ENCODE assay signal across 6 cellular contexts in the genomic region with DNA sequence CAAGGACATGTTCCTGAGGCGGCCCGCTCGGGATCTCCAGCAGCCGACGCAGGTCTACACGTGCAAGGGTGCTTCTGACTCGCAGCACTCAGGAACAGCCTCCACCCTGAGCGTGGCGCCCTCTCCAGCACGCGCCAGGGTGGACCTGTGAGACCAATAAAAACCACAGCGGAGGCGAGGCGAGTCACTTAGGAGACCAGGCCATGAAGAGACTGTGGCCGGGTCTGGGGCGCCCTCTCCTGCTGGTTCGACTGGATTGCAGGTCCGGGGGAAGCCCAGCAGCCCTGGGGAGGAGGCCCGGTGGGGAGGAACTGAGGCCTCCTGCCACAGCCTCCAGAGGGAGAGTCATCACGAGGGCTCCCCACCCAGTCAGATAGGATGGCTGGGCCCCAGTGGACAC. TPM values are rescaled to one million over a fixed set of nuclear protein-coding genes. Genes with fewer than 3 reads are reported as not detected.
DNase-seq lines count a peak whose midpoint lies in the region; ATAC-seq lines count a peak whose summit lies in the region.
"Not testable (repeated sequence)": the region's sequence is repeated elsewhere in the genome, so short reads cannot be mapped to it uniquely, and the experiment has no call there.

No MANE protein-coding gene starts in this region.

- H3K36me3 Mint-ChIP-seq in activated T-helper 17 cell treated with anti-CD3 and anti-CD28 coated beads, Interleukin-2, amount 50 U/mL, for 72 hours (ENCODE audit: low read depth); stimulated activated naive B cell treated with anti-CD40 and anti-IgM and Interleukin-4, amounts not matched to agents 10 μg/mL and 1 μg/mL and 100 μg/mL, for 72 hours: not testable (repeated sequence)

- H3K4me3 Mint-ChIP-seq in activated T-helper 17 cell treated with anti-CD3 and anti-CD28 coated beads, Interleukin-2, amount 50 U/mL, for 72 hours; stimulated activated naive B cell treated with anti-CD40 and anti-IgM and Interleukin-4, amounts not matched to agents 10 μg/mL and 1 μg/mL and 100 μg/mL, for 72 hours: not testable (repeated sequence)

- not testable (repeated sequence) for H3K27me3 Mint-ChIP-seq in activated T-helper 17 cell treated with anti-CD3 and anti-CD28 coated beads, Interleukin-2, amount 50 U/mL, for 72 hours; stimulated activated naive B cell treated with anti-CD40 and anti-IgM and Interleukin-4, amounts not matched to agents 10 μg/mL and 1 μg/mL and 100 μg/mL, for 72 hours

- not testable (repeated sequence) for DNase-seq in left ventricle myocardium superior; stimulated activated naive B cell treated with anti-CD40 and anti-IgM and Interleukin-4, amounts not matched to agents 10 μg/mL and 1 μg/mL and 100 μg/mL, for 72 hours

- H3K9me3 Mint-ChIP-seq in activated T-helper 17 cell treated with anti-CD3 and anti-CD28 coated beads, Interleukin-2, amount 50 U/mL, for 72 hours; stimulated activated naive B cell treated with anti-CD40 and anti-IgM and Interleukin-4, amounts not matched to agents 10 μg/mL and 1 μg/mL and 100 μg/mL, for 72 hours: not testable (repeated sequence)

- intact Hi-C loops in left ventricle myocardium superior (cut with micrococcal nuclease) = not testable (repeated sequence)

- not testable (repeated sequence) for H3K4me1 Mint-ChIP-seq in activated T-helper 17 cell treated with anti-CD3 and anti-CD28 coated beads, Interleukin-2, amount 50 U/mL, for 72 hours
- peaks cover 2 to 15% of the 10 kb centered on the region in 2 donors for H3K4me1 Mint-ChIP-seq in stimulated activated naive B cell treated with anti-CD40 and anti-IgM and Interleukin-4, amounts not matched to agents 10 μg/mL and 1 μg/mL and 100 μg/mL, for 72 hours

- ATAC-seq in GM18511 (IDR thresholded peaks at IDR 0.05; ENCODE audit: unreplicated experiment) (peak; percentile 42), GM21723 (IDR thresholded peaks at IDR 0.05; ENCODE audit: unreplicated experiment) (peak; percentile 37), HG03442 (IDR thresholded peaks at IDR 0.05; ENCODE audit: unreplicated experiment) (peak; percentile 27), left ventricle myocardium superior (peak; percentile 30)
- peak; percentile 53 for ATAC-seq in activated T-helper 17 cell treated with anti-CD3 and anti-CD28 coated beads, Interleukin-2, amount 50 U/mL, for 72 hours (replicated peaks)
- peak; percentile 35 to 39 for ATAC-seq in stimulated activated naive B cell treated with anti-CD40 and anti-IgM and Interleukin-4, amounts not matched to agents 10 μg/mL and 1 μg/mL and 100 μg/mL, for 72 hours (replicated peaks)

- not testable (repeated sequence) for H3K27ac Mint-ChIP-seq in activated T-helper 17 cell treated with anti-CD3 and anti-CD28 coated beads, Interleukin-2, amount 50 U/mL, for 72 hours; stimulated activated naive B cell treated with anti-CD40 and anti-IgM and Interleukin-4, amounts not matched to agents 10 μg/mL and 1 μg/mL and 100 μg/mL, for 72 hours

RNA-seq across cellular contexts. Expression of gene EMD, which starts 9.0 kb away (rescaled TPM):
- total RNA-seq in activated T-helper 17 cell treated with anti-CD3 and anti-CD28 coated beads, Interleukin-2, amount 50 U/mL, for 72 hours = 10 to 100 TPM; 86.5 to 87.5 TPM
- total RNA-seq in left ventricle myocardium superior = 51.3 TPM

RNA-seq across cellular contexts. Expression of gene RPL10, which starts 10.1 kb away (rescaled TPM):
- 1,000 to 10,000 TPM; 1,604 to 1,651 TPM for total RNA-seq in activated T-helper 17 cell treated with anti-CD3 and anti-CD28 coated beads, Interleukin-2, amount 50 U/mL, for 72 hours
- 1,898 TPM for total RNA-seq in left ventricle myocardium superior

RNA-seq across cellular contexts. Expression of gene FLNA, which starts 13.7 kb away (rescaled TPM):
- 1,000 to 10,000 TPM; 1,274 to 1,383 TPM for total RNA-seq in activated T-helper 17 cell treated with anti-CD3 and anti-CD28 coated beads, Interleukin-2, amount 50 U/mL, for 72 hours
- 228 TPM for total RNA-seq in left ventricle myocardium superior

RNA-seq across cellular contexts. Expression of gene DNASE1L1, which starts 21.0 kb away (rescaled TPM):
- 10 to 100 TPM; 13.9 to 16.7 TPM for total RNA-seq in activated T-helper 17 cell treated with anti-CD3 and anti-CD28 coated beads, Interleukin-2, amount 50 U/mL, for 72 hours
- 58.7 TPM for total RNA-seq in left ventricle myocardium superior

RNA-seq across cellular contexts. Expression of gene TAFAZZIN, which starts 23.2 kb away (rescaled TPM):
- 10 to 100 TPM; 39.3 to 40.8 TPM for total RNA-seq in activated T-helper 17 cell treated with anti-CD3 and anti-CD28 coated beads, Interleukin-2, amount 50 U/mL, for 72 hours
- 38.0 TPM for total RNA-seq in left ventricle myocardium superior
